25 cellular contexts compared by ENCODE assay signal in genomic region chr2:73013941-73014340, GRCh38. TPM values are rescaled to one million over a fixed set of nuclear protein-coding genes. Genes with fewer than 3 reads are reported as not detected.
DNase-seq lines count a peak whose midpoint lies in the region; TF ChIP-seq lines count a peak whose summit lies in the region.
"Had no signal": no experiment of that assay in that cellular context is flagged by ENCODE, and none has a peak within 500 bp of the region (broad histone marks: within the 10 kb centered on the region; RNA-seq: fewer than 3 reads in every experiment).

No MANE protein-coding gene starts in this region.

- no peaks in the 10 kb centered on the region for H3K27me3 ChIP-seq in breast epithelium
- H3K27me3 ChIP-seq: BLaER1, esophagus squamous epithelium, spleen, suprapubic skin had no signal

- no peaks in the 10 kb centered on the region for H3K9me3 ChIP-seq in breast epithelium
- H3K9me3 ChIP-seq: BLaER1, esophagus squamous epithelium, suprapubic skin had no signal

- DNase-seq in MCF 10A (ENCODE audit: unreplicated experiment) (peak; percentile 49), breast epithelium (ENCODE audit: low spot score in 2 of 2) (no peak), astrocyte of the hippocampus (ENCODE audit: low read depth, low spot score) (peak; percentile 63), fibroblast of villous mesenchyme (ENCODE audit: low read depth) (peak; percentile 5), AG20443 (ENCODE audit: low spot score) (no peak), D341Med (ENCODE audit: low spot score) (no peak), retina (no peak), amygdala (lab: John Stamatoyannopoulos, UW) (no peak)
- DNase-seq: activated CD4-positive, alpha-beta T cell treated with anti-CD3 and anti-CD28 coated beads, Interleukin-2, amount 50 U/mL, for 4 hours; activated naive CD4-positive, alpha-beta T cell; activated T-cell treated with anti-CD3 and anti-CD28 coated beads for 4 hours; esophagus squamous epithelium; HFFc6; hypothalamus; kidney glomerular epithelial cell; NCI-H1694 treated with DMSO at 0.1 percent for 48 hours; NCI-H2227 treated with DMSO at 0.1 percent for 48 hours; RPMI8226; spleen had no signal

- TF ChIP-seq POLR2A in breast epithelium (IDR thresholded peaks at IDR 0.05), result no peak

- no peaks in the 10 kb centered on the region for H3K36me3 ChIP-seq in breast epithelium
- H3K36me3 ChIP-seq: BLaER1 had no signal

- CTCF ChIA-PET in MCF 10A (lab: Yijun Ruan, JAX), result interaction anchor here (0.6 kb wide), 1 partner anchor 161 kb away, joined by 3 read pairs; no protein-coding TSS in a partner anchor

- intact Hi-C loops in MCF 10A (cut with micrococcal nuclease), result no loop called here
- intact Hi-C loops in breast epithelium (cut with DNase I; ENCODE audit: low total_unique reads), result no loop called here

- no peak overlapping the region for H3K4me3 ChIP-seq in breast epithelium
- no peak overlapping the region for H3K4me3 ChIP-seq in fibroblast of villous mesenchyme (ENCODE audit: low read depth, low read length)
- H3K4me3 ChIP-seq: BLaER1, esophagus squamous epithelium, spleen, suprapubic skin had no signal

- H3K27ac ChIP-seq in breast epithelium, result no peak overlapping the region
- H3K27ac ChIP-seq: 22Rv1, BLaER1, esophagus squamous epithelium, spleen, suprapubic skin had no signal

- H3K4me3 Mint-ChIP-seq in MCF 10A (ENCODE audit: unreplicated experiment), result no peak overlapping the region
- H3K4me3 Mint-ChIP-seq: brain, HFFc6, nephron had no signal

- POLR2A ChIA-PET in MCF 10A (lab: Yijun Ruan, JAX), result no interaction called here

- H3K9me3 Mint-ChIP-seq in MCF 10A (ENCODE audit: unreplicated experiment), result no peaks in the 10 kb centered on the region
- H3K9me3 Mint-ChIP-seq: HFFc6, nephron had no signal

- peaks cover 3% of the 10 kb centered on the region for H3K36me3 Mint-ChIP-seq in MCF 10A (ENCODE audit: insufficient read depth, unreplicated experiment)

- no peaks in the 10 kb centered on the region for H3K4me1 ChIP-seq in breast epithelium
- H3K4me1 ChIP-seq: BLaER1, esophagus squamous epithelium, spleen, suprapubic skin had no signal

- TF ChIP-seq CTCF in MCF 10A (IDR thresholded peaks at IDR 0.05; ENCODE audit: unreplicated experiment) (no peak), breast epithelium (IDR thresholded peaks at IDR 0.05) (no peak), fibroblast of villous mesenchyme (IDR thresholded peaks at IDR 0.05; ENCODE audit: insufficient read depth, low read depth, low read length) (no peak)

- no peak overlapping the region for H3K27ac Mint-ChIP-seq in MCF 10A (ENCODE audit: low read depth, unreplicated experiment)
- H3K27ac Mint-ChIP-seq: brain, HFFc6, nephron, progenitor cell of endocrine pancreas had no signal

- BruUV-seq in MCF 10A (replicated peaks; lab: Mats Ljungman, UMichigan), result no TSS peak

- H3K4me1 Mint-ChIP-seq in MCF 10A (ENCODE audit: insufficient read depth, unreplicated experiment), result peaks cover 12% of the 10 kb centered on the region
- H3K4me1 Mint-ChIP-seq: brain, nephron had no signal

- H3K27me3 Mint-ChIP-seq in MCF 10A (ENCODE audit: insufficient read depth, unreplicated experiment), result no peaks in the 10 kb centered on the region
- H3K27me3 Mint-ChIP-seq: brain, progenitor cell of endocrine pancreas had no signal

RNA-seq across cellular contexts. Expression of gene SFXN5, which starts 57.6 kb away (rescaled TPM):
- total RNA-seq in MCF 10A (2022) (6.0 and 8.0 TPM in 2 replicates), breast epithelium (10 to 100 TPM in 2 of 3 donors, 1 to 10 TPM in 1; 6.7 to 19.6 (median 12.8) TPM), fibroblast of villous mesenchyme (12.1 and 16.8 TPM in 2 replicates)

Comparison
In these comparisons a context has a peak if more than half of its experiments do, and no peak if none do; other contexts are left out.
1. DNase-seq: peak in MCF 10A (single experiment), astrocyte of the hippocampus (single experiment) and fibroblast of villous mesenchyme (single experiment); none in breast epithelium (0 of 2), AG20443 (single experiment), D341Med (single experiment), retina (single experiment) and amygdala (0 of 56).